Comparison of ENCODE assay signal across 11 cellular contexts in genomic region chr11:68470304-68470811, GRCh38. TPM values are rescaled to one million over a fixed set of nuclear protein-coding genes. Genes with fewer than 3 reads are reported as not detected.
DNase-seq lines count a peak whose midpoint lies in the region; ATAC-seq and TF ChIP-seq lines count a peak whose summit lies in the region.
"Had no signal": no experiment of that assay in that cellular context is flagged by ENCODE, and none has a peak within 500 bp of the region (broad histone marks: within the 10 kb centered on the region; RNA-seq: fewer than 3 reads in every experiment).

No MANE protein-coding gene starts in this region.

- peaks cover 3% of the 10 kb centered on the region for H3K9me3 Mint-ChIP-seq in activated CD4-positive, alpha-beta T cell treated with anti-CD3 and anti-CD28 coated beads, Interleukin-2, amount 10 ng/mL, durations not matched to agents 7 days and 5 days
- no peaks in the 10 kb centered on the region for H3K9me3 Mint-ChIP-seq in endothelial cell (ENCODE audit: unreplicated experiment)

- no peaks in the 10 kb centered on the region for H3K27me3 Mint-ChIP-seq in activated CD4-positive, alpha-beta T cell treated with anti-CD3 and anti-CD28 coated beads, Interleukin-2, amount 10 ng/mL, durations not matched to agents 7 days and 5 days
- H3K27me3 Mint-ChIP-seq in endothelial cell (ENCODE audit: unreplicated experiment): peaks cover 4% of the 10 kb centered on the region

- TF ChIP-seq EP300 in sigmoid colon (IDR thresholded peaks at IDR 0.05): no peak

- no peaks in the 10 kb centered on the region for H3K27me3 ChIP-seq in sigmoid colon

- peak overlapping the region; percentile 74 for H3K27ac Mint-ChIP-seq in activated CD4-positive, alpha-beta T cell treated with anti-CD3 and anti-CD28 coated beads, Interleukin-2, amount 10 ng/mL, durations not matched to agents 7 days and 5 days
- H3K27ac Mint-ChIP-seq in endothelial cell (ENCODE audit: unreplicated experiment): no peak overlapping the region

- H3K4me1 Mint-ChIP-seq in activated CD4-positive, alpha-beta T cell treated with anti-CD3 and anti-CD28 coated beads, Interleukin-2, amount 10 ng/mL, durations not matched to agents 7 days and 5 days: peaks cover 80% of the 10 kb centered on the region
- H3K4me1 Mint-ChIP-seq in endothelial cell (ENCODE audit: unreplicated experiment): peaks cover 61% of the 10 kb centered on the region

- H3K36me3 ChIP-seq in sigmoid colon: no peaks in the 10 kb centered on the region

- no peak overlapping the region for H3K4me3 ChIP-seq in sigmoid colon

- CTCF ChIA-PET in activated CD4-positive, alpha-beta T cell treated with anti-CD3 and anti-CD28 coated beads, Interleukin-2, amount 10 ng/mL, durations not matched to agents 7 days and 5 days (lab: Charles Lee): interaction anchor here (1.3 kb wide), 1 partner anchor 10 kb away, joined by 3 read pairs; the partner anchor contains the start of gene PPP6R3
- CTCF ChIA-PET in RWPE1 (lab: Yijun Ruan, JAX): no interaction called here

- peaks cover 3 to 91% (median 73%) of the 10 kb centered on the region in 4 donors for H3K4me1 ChIP-seq in sigmoid colon

- WGBS in sigmoid colon, 2 donors: 91 to 94% methylated on average over 4 of the region's 4 CpGs

- TF ChIP-seq POLR2A in sigmoid colon (IDR thresholded peaks at IDR 0.05): no peak

- no peak for DNase-seq in activated CD4-positive, alpha-beta T cell treated with anti-CD3 and anti-CD28 coated beads, Interleukin-2, amount 10 ng/mL, durations not matched to agents 7 days and 5 days
- no peak for DNase-seq in activated CD4-positive, alpha-beta T cell treated with anti-CD3 and anti-CD28 coated beads for 1 hour
- DNase-seq in RWPE1 (ENCODE audit: low spot score): no peak
- no peak for DNase-seq in endothelial cell (ENCODE audit: low spot score)
- DNase-seq in sigmoid colon: no peak
- no peak for DNase-seq in cerebellum (ENCODE audit: low spot score)
- DNase-seq in cerebellar nuclear complex (lab: John Stamatoyannopoulos, UW): no peak
- DNase-seq: activated CD8-positive, alpha-beta memory T cell treated with anti-CD3 and anti-CD28 coated beads for 24 hours had no signal

- H3K36me3 Mint-ChIP-seq in activated CD4-positive, alpha-beta T cell treated with anti-CD3 and anti-CD28 coated beads, Interleukin-2, amount 10 ng/mL, durations not matched to agents 7 days and 5 days (ENCODE audit: low read depth): peaks cover 60% of the 10 kb centered on the region
- peaks cover 35% of the 10 kb centered on the region for H3K36me3 Mint-ChIP-seq in endothelial cell (ENCODE audit: low read depth, unreplicated experiment)

- H3K4me3 Mint-ChIP-seq in activated CD4-positive, alpha-beta T cell treated with anti-CD3 and anti-CD28 coated beads, Interleukin-2, amount 10 ng/mL, durations not matched to agents 7 days and 5 days: peak overlapping the region; percentile 59
- H3K4me3 Mint-ChIP-seq in endothelial cell (ENCODE audit: unreplicated experiment): peak overlapping the region; percentile 17

- no peaks in the 10 kb centered on the region for H3K9me3 ChIP-seq in sigmoid colon

- intact Hi-C loops in sigmoid colon (cut with DNase I): no loop called here

- ATAC-seq in GM19035 (IDR thresholded peaks at IDR 0.05; ENCODE audit: unreplicated experiment): no peak
- ATAC-seq: Panc1 had no signal

- POLR2A ChIA-PET in activated CD4-positive, alpha-beta T cell treated with anti-CD3 and anti-CD28 coated beads, Interleukin-2, amount 10 ng/mL, durations not matched to agents 7 days and 5 days (lab: Charles Lee): no interaction called here
- POLR2A ChIA-PET in RWPE1 (lab: Yijun Ruan, JAX; ENCODE audit: low non-redundant PET): no interaction called here

- 0 out of 2 replicates have a peak overlapping the region, but pooled peaks have one; percentile 38 for H3K27ac ChIP-seq in RWPE1
- peak overlapping the region in 3 of 4 donors; percentile 24 to 55 (median 53) for H3K27ac ChIP-seq in sigmoid colon
- H3K27ac ChIP-seq: KMS-11 had no signal

- no peak for TF ChIP-seq CTCF in RWPE1 (conservative IDR thresholded peaks at IDR 0.05; ENCODE audit: low read depth)
- TF ChIP-seq CTCF in endothelial cell (IDR thresholded peaks at IDR 0.05; ENCODE audit: unreplicated experiment): no peak
- no peak for TF ChIP-seq CTCF in sigmoid colon (IDR thresholded peaks at IDR 0.05)

RNA-seq across cellular contexts. Expression of gene PPP6R3, which starts 9.8 kb away (rescaled TPM):
- total RNA-seq in activated CD4-positive, alpha-beta T cell treated with anti-CD3 and anti-CD28 coated beads, Interleukin-2, amount 10 ng/mL, durations not matched to agents 7 days and 5 days: 100 to 1,000 TPM; 114 to 124 TPM
- total RNA-seq in endothelial cell (ENCODE audit: unreplicated experiment) (115 TPM), sigmoid colon (100 to 1,000 TPM; 133 to 157 (median 146) TPM), cerebellum (173 TPM)
- 10 to 100 TPM; 24.0 to 39.4 (median 31.0) TPM for polyA plus RNA-seq in sigmoid colon
